Comparison of ENCODE assay signal across 8 cellular contexts in genomic region chr15:84716036-84716732, GRCh38. TPM values are rescaled to one million over a fixed set of nuclear protein-coding genes. Genes with fewer than 3 reads are reported as not detected.
DNase-seq lines count a peak whose midpoint lies in the region; ATAC-seq and TF ChIP-seq lines count a peak whose summit lies in the region.

Gene SEC11A (minus strand): TSS chr15:84716139. CDS start chr15:84716075, 64 bp downstream.

- no peaks in the 10 kb centered on the region for H3K9me3 ChIP-seq in muscle layer of colon (ENCODE audit: low read length)

- peaks cover 49% of the 10 kb centered on the region for H3K4me1 Mint-ChIP-seq in activated T-cell treated with anti-CD3 and anti-CD28 coated beads, Interleukin-2, amount 50 U/mL, for 4 hours (ENCODE audit: low read depth)

- ATAC-seq in GM21717 (IDR thresholded peaks at IDR 0.05; ENCODE audit: unreplicated experiment) = peak; percentile 95
- peak; percentile 93 to 94 for ATAC-seq in activated T-cell treated with anti-CD3 and anti-CD28 coated beads, Interleukin-2, amount 50 U/mL, for 4 hours
- ATAC-seq in esophagus mucosa = peak; percentile 99

- no peaks in the 10 kb centered on the region for H3K27me3 ChIP-seq in muscle layer of colon (ENCODE audit: control insufficient read depth in 1 of 2, insufficient read depth in 2 of 2, low read length in 2 of 2)

- H3K9ac ChIP-seq in muscle layer of colon (ENCODE audit: low read length) = peak within 1 kb of the TSS; percentile 68

- H3K27ac ChIP-seq in muscle layer of colon (ENCODE audit: low read depth, low read length) = peak within 1 kb of the TSS; percentile 75

- H3K9me3 Mint-ChIP-seq in activated T-cell treated with anti-CD3 and anti-CD28 coated beads, Interleukin-2, amount 50 U/mL, for 4 hours = no peaks in the 10 kb centered on the region

- H3K4me1 ChIP-seq in muscle layer of colon (ENCODE audit: insufficient read depth, low read length) = peaks cover 21% of the 10 kb centered on the region

- H3K36me3 ChIP-seq in muscle layer of colon (ENCODE audit: insufficient read depth, low read length) = no peaks in the 10 kb centered on the region

- peaks cover 6% of the 10 kb centered on the region for H3K36me3 Mint-ChIP-seq in activated T-cell treated with anti-CD3 and anti-CD28 coated beads, Interleukin-2, amount 50 U/mL, for 4 hours (ENCODE audit: insufficient read depth)

- in situ Hi-C loops in KBM-7 (cut with MboI; ENCODE audit: low pct_unique_long_range_greater_than_20kb, low sequenced_read_pairs) = no loop called here

- no peaks in the 10 kb centered on the region for H3K27me3 Mint-ChIP-seq in activated T-cell treated with anti-CD3 and anti-CD28 coated beads, Interleukin-2, amount 50 U/mL, for 4 hours (ENCODE audit: low read depth)

- DNase-seq in DMS153 treated with DMSO at 0.1 percent for 48 hours (lab: John Stamatoyannopoulos, UW; ENCODE audit: unreplicated experiment) (peak; percentile 48), KBM-7 (peak; percentile 100)
- DNase-seq in activated T-cell treated with anti-CD3 and anti-CD28 coated beads, Interleukin-2, amount 50 U/mL, for 4 hours = peak; percentile 83
- DNase-seq in stimulated activated CD8-positive, alpha-beta memory T cell treated with anti-CD3 and anti-CD28 coated beads, Interleukin-7, amount 100 ng/mL, for 24 hours (ENCODE audit: low read depth) = peak; percentile 83

- peak within 1 kb of the TSS; percentile 92 for H3K4me3 Mint-ChIP-seq in activated T-cell treated with anti-CD3 and anti-CD28 coated beads, Interleukin-2, amount 50 U/mL, for 4 hours

- peak within 1 kb of the TSS; percentile 77 to 83 for H3K4me3 ChIP-seq in muscle layer of colon (ENCODE audit: low read depth in 1 of 2, low read length in 2 of 2)

TF ChIP-seq in PFSK-1, 5 proteins besides CTCF, POLR2A, EP300 and RAD21:
- peak; percentile 30 to 36; a peak in 1 of 4 replicates for TF ChIP-seq REST (IDR thresholded peaks at IDR 0.05; ENCODE audit: insufficient read depth in 1 of 2, low read depth in 2 of 2, low read length in 2 of 2)
- peak; percentile 92; the same call in 1 of the 2 replicates for TF ChIP-seq SIN3A (IDR thresholded peaks at IDR 0.05; ENCODE audit: borderline replicate concordance, insufficient read depth, low read length)
- TF ChIP-seq POLR2AphosphoS5 (IDR thresholded peaks at IDR 0.05; ENCODE audit: low read depth, low read length) = peak; percentile 91
- peak; percentile 87 for TF ChIP-seq FOXP2 (optimal IDR thresholded peaks at IDR 0.05; ENCODE audit: borderline replicate concordance, extremely low read depth, extremely low read length, insufficient read depth)
- TF ChIP-seq TAF1 (IDR thresholded peaks at IDR 0.05; ENCODE audit: borderline replicate concordance, insufficient read depth, low read length) = peak; percentile 67; the same call in 1 of the 2 replicates

RNA-seq across cellular contexts. Expression of gene SEC11A, which starts in this region (rescaled TPM):
- polyA plus RNA-seq in PFSK-1 (2012; ENCODE audit: insufficient read length, low read depth) = 147 TPM
- total RNA-seq in activated T-cell treated with anti-CD3 and anti-CD28 coated beads, Interleukin-2, amount 50 U/mL, for 4 hours = 10 to 100 TPM; 72.3 to 82.9 (median 79.2) TPM
- 65.4 TPM for total RNA-seq in esophagus mucosa

Comparison
In these comparisons a context has a peak if more than half of its experiments do, and no peak if none do; other contexts are left out.
1. Peak in every context shown above with its lines: DNase-seq, ATAC-seq, H3K4me3 ChIP-seq and H3K27ac ChIP-seq.
2. DNase-seq: peak in every context shown above with its lines; median percentile 100 in KBM-7; 83 in activated T-cell treated with anti-CD3 and anti-CD28 coated beads, Interleukin-2, amount 50 U/mL, for 4 hours; 83 in stimulated activated CD8-positive, alpha-beta memory T cell treated with anti-CD3 and anti-CD28 coated beads, Interleukin-7, amount 100 ng/mL, for 24 hours; 48 in DMS153 treated with DMSO at 0.1 percent for 48 hours.